8 cellular contexts compared by ENCODE assay signal in the genomic region with DNA sequence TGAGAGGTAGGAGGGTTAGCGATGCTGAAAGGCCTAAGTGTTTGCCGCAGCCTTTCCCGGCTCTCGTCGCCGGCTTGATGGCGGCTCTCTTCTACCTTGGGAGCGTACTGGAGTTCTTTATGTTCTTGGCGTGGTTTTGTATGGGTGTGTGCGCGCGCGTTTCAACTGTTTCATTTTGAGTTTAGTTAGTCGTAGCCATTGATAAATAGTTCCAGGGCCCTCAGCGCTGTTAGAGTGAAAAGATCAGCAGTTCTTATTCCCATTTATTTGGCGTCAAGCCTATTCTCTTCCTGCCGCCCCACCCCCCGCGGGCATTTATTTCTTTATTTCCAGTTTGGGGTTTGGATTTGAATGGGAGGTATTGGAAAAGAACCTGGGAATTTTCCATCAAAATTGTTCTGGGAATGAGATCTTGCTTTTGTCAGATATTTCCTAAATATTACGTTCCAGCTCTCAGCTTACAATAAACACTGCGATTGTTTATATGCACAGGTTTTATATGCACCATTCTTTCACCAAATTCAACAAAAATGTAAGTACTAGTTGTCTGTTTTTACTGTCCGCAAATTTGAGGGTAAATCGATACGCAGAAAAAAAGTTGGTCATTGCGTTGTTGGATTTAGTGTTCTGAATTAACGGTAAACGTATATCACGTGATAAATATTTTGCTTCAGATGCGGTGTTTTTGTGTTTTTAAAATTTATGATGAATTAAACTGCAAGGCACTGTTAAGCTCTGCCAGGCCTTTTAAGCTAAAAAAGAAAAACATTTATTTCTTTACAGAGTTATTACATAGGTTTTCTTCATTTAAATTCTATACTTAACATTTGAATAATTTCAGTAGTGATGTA. TPM values are rescaled to one million over a fixed set of nuclear protein-coding genes. Genes with fewer than 3 reads are reported as not detected.
DNase-seq lines count a peak whose midpoint lies in the region; ATAC-seq, FAIRE-seq and TF ChIP-seq lines count a peak whose summit lies in the region.

No MANE protein-coding gene starts in this region.

- FAIRE-seq in GM12892 (lab: Jason Lieb, UNC) = peak; percentile 76

- peak; percentile 56 for TF ChIP-seq POLR2A in GM12892 (IDR thresholded peaks at IDR 0.05; ENCODE audit: low read depth, low read length)

- DNase-seq in GM12892 (ENCODE audit: insufficient read length) = peak; percentile 6
- peak; percentile 72 for DNase-seq in Karpas-422
- peak; percentile 48 for DNase-seq in dermis blood vessel endothelial cell
- DNase-seq in mesendoderm = peak; percentile 67
- DNase-seq in stimulated activated CD8-positive, alpha-beta memory T cell treated with anti-CD3 and anti-CD28 coated beads, Interleukin-7, amount 100 ng/mL, for 4 hours (ENCODE audit: low read depth in 2 of 2) = peak; percentile 17 to 26
- no peak for DNase-seq in NCI-H1930 (lab: John Stamatoyannopoulos, UW)

- peak overlapping the region; percentile 95 for H3K27ac ChIP-seq in Karpas-422 (ENCODE audit: low read length)
- H3K27ac ChIP-seq in mesendoderm (ENCODE audit: low read depth, low read length) = peak overlapping the region; percentile 94

- H3K56ac ChIP-seq in mesendoderm (ENCODE audit: low read length) = peak overlapping the region; percentile 98

- peak overlapping the region; percentile 84 for H3K4me3 ChIP-seq in Karpas-422 (ENCODE audit: low read length)
- H3K4me3 ChIP-seq in WI38 (ENCODE audit: low read depth, low read length) = peak overlapping the region; percentile 92
- H3K4me3 ChIP-seq in mesendoderm (ENCODE audit: low read length) = peak overlapping the region; percentile 100

- peak overlapping the region; percentile 79 for H3K4me2 ChIP-seq in Karpas-422 (ENCODE audit: low read depth, low read length, poor library complexity, severe bottlenecking)
- H3K4me2 ChIP-seq in mesendoderm (ENCODE audit: low read length) = peak overlapping the region; percentile 26

- peak overlapping the region; percentile 72 for H3K18ac ChIP-seq in mesendoderm (ENCODE audit: low read length)

- no peaks in the 10 kb centered on the region for H3K9me3 ChIP-seq in Karpas-422 (ENCODE audit: low read length)

- no peaks in the 10 kb centered on the region for H3K9me2 ChIP-seq in Karpas-422 (replicated peaks; ENCODE audit: insufficient read depth, low read length)

- no peaks in the 10 kb centered on the region for H3K27me3 ChIP-seq in Karpas-422 (ENCODE audit: low read length)
- no peaks in the 10 kb centered on the region for H3K27me3 ChIP-seq in mesendoderm (ENCODE audit: insufficient read depth, low read length, poor library complexity)

- H3K23ac ChIP-seq in mesendoderm (ENCODE audit: low read length) = peak overlapping the region; percentile 71

- H3K36me3 ChIP-seq in Karpas-422 (ENCODE audit: insufficient read depth, low read length) (peaks cover 30% of the 10 kb centered on the region; the same call in 1 of the 2 replicates), mesendoderm (ENCODE audit: control insufficient read depth, insufficient read depth, low read length) (no peaks in the 10 kb centered on the region)

- WGBS in mesendoderm (ENCODE audit: extremely low coverage, insufficient coverage, low lambda C conversion rate) = no CpG with 5 or more reads among the region's 29 CpGs

- no peak overlapping the region for H4K5ac ChIP-seq in mesendoderm (ENCODE audit: low read length)

- H2AFZ ChIP-seq in Karpas-422 (ENCODE audit: low read length) = no peak overlapping the region

- ATAC-seq in GM19395 (IDR thresholded peaks at IDR 0.05; ENCODE audit: unreplicated experiment) = no peak

- H3K9ac ChIP-seq in Karpas-422 (ENCODE audit: low read length) (peak overlapping the region; percentile 85), mesendoderm (ENCODE audit: low read length) (peak overlapping the region; percentile 100)

- H2BK120ac ChIP-seq in mesendoderm (ENCODE audit: low read depth, low read length) = no peak overlapping the region

- no peak for TF ChIP-seq CTCF in WI38 (IDR thresholded peaks at IDR 0.05; ENCODE audit: low read depth, low read length)

- peaks cover 31% of the 10 kb centered on the region for H3K4me1 ChIP-seq in Karpas-422 (ENCODE audit: low read length)
- H3K4me1 ChIP-seq in mesendoderm (ENCODE audit: control insufficient read depth, low read depth, low read length) = no peaks in the 10 kb centered on the region

- H3K79me1 ChIP-seq in mesendoderm (ENCODE audit: low read length) = no peaks in the 10 kb centered on the region

- no peak overlapping the region for H2AK5ac ChIP-seq in mesendoderm (ENCODE audit: low read length)

- no peak overlapping the region for H2BK15ac ChIP-seq in mesendoderm (replicated peaks; ENCODE audit: low read depth)

- H3K79me2 ChIP-seq in Karpas-422 (ENCODE audit: low read length) = peaks cover 58% of the 10 kb centered on the region
- H3K79me2 ChIP-seq in mesendoderm (ENCODE audit: control insufficient read depth, insufficient read depth, low read length) = peaks cover 44% of the 10 kb centered on the region

- peak overlapping the region; percentile 88 for H3K4ac ChIP-seq in mesendoderm (ENCODE audit: low read depth, low read length)

- peaks cover 40% of the 10 kb centered on the region for H4K20me1 ChIP-seq in Karpas-422 (ENCODE audit: insufficient read depth, low read depth, low read length)

- H2BK5ac ChIP-seq in mesendoderm (ENCODE audit: low read length) = peak overlapping the region; percentile 72

- no peak overlapping the region for H4K8ac ChIP-seq in mesendoderm (ENCODE audit: low read depth, low read length)

RNA-seq across cellular contexts. Expression of gene CCNT2, which starts 1.0 kb away (rescaled TPM):
- 17.3 TPM for polyA plus RNA-seq in GM12892 (2012; ENCODE audit: missing spikeins)
- total RNA-seq in Karpas-422 (2014; rRNA removed; shearing (Covaris generic); ENCODE audit: low replicate concordance) = 15.0 and 42.9 TPM in 2 replicates
- 32.6 and 35.1 TPM in 2 replicates for total RNA-seq in dermis blood vessel endothelial cell
- polyA plus RNA-seq in mesendoderm (2013, experiment 1 of 2) = 25.4 TPM
- 25.1 TPM for polyA plus RNA-seq in mesendoderm (2013, experiment 2 of 2)

Comparison
In these comparisons a context has a peak if more than half of its experiments do, and no peak if none do; other contexts are left out.
1. DNase-seq: peak in GM12892 (single experiment), Karpas-422 (single experiment), dermis blood vessel endothelial cell (single experiment), mesendoderm (single experiment) and stimulated activated CD8-positive, alpha-beta memory T cell treated with anti-CD3 and anti-CD28 coated beads, Interleukin-7, amount 100 ng/mL, for 4 hours (2 of 2); none in NCI-H1930 (0 of 2).
2. Peak in every context shown above with its lines, with median percentiles within 50 percentile points of each other: H3K4me3 ChIP-seq.